In the genomic region with DNA sequence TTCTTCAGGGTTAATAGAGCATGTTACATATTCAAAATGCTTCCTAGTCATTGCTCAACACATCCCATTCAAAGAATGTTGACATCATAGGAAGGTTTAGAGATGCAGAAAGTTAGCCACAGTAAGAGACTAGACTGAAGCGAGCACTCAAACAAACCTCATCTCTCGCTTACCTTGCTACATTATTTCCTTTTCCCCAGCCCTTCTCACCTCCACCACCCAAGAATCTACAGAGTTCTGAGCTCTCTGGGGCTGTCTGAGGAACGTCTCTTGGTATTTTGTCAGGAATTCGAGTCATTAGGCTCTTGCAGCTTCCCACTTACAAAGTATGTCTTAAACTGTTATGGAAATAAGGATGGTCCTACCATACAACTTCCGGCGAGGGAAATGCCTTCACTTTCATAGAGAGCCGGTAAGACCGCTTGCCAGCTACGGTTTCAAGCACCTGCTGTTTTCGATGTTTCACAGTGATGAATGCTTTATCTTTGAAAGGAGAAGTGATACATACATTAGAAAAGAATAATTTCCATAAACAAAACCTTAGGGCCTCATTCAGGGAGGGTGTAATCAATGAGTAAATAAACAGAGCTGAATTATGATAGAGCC, we compare ENCODE assay signal across 9 cellular contexts.
DNase-seq lines count a peak whose midpoint lies in the region; ATAC-seq, FAIRE-seq and TF ChIP-seq lines count a peak whose summit lies in the region.
"Had no signal": no experiment of that assay in that cellular context is flagged by ENCODE, and none has a peak within 500 bp of the region (broad histone marks: within the 10 kb centered on the region; RNA-seq: fewer than 3 reads in every experiment).

No MANE protein-coding gene starts in this region.

- no peaks in the 10 kb centered on the region for H3K36me3 ChIP-seq in HepG2 (replicated peaks in 1 of 2; ENCODE audit: control insufficient read depth in 1 of 2, insufficient read depth in 2 of 2, low read length in 2 of 2)

- no peak overlapping the region for H3K27ac ChIP-seq in HepG2 (ENCODE audit: extremely low read length, insufficient read depth, low read length)

- in situ Hi-C loops in GM13977 (cut with MboI; ENCODE audit: low pct_unique_long_range_greater_than_20kb, low sequenced_read_pairs, unreplicated experiment): no loop called here
- in situ Hi-C loops in HepG2 (cut with HindIII; ENCODE audit: extremely low pct_ligation_motif_present, low pct_unique_long_range_greater_than_20kb): no loop called here

- POLR2A ChIA-PET in HepG2 (lab: Yijun Ruan, JAX): no interaction called here

- H3K4me1 Mint-ChIP-seq in endothelial cell (ENCODE audit: unreplicated experiment): peaks cover 79% of the 10 kb centered on the region

- no peak overlapping the region for H3K4me3 ChIP-seq in HepG2 (replicated peaks in 1 of 3; ENCODE audit: insufficient read depth in 1 of 3, low read depth in 2 of 3, low read length in 3 of 3)

- peaks cover 5% of the 10 kb centered on the region for H3K27me3 Mint-ChIP-seq in endothelial cell (ENCODE audit: unreplicated experiment)

- H3K79me2 ChIP-seq in HepG2 (ENCODE audit: insufficient read depth, low read length): no peaks in the 10 kb centered on the region

- intact Hi-C loops in HepG2 (cut with micrococcal nuclease; ENCODE audit: unreplicated experiment): no loop called here

- CTCF ChIA-PET in HepG2 (lab: Yijun Ruan, JAX; ENCODE audit: low intra/inter-chr PET ratio, low total read pairs): no interaction called here

- DNase-seq in GM13977 (ENCODE audit: low spot score) (peak; percentile 50), endothelial cell (ENCODE audit: low spot score) (no peak), COR-L47 (lab: John Stamatoyannopoulos, UW) (no peak), HepG2 (ENCODE audit: low spot score) (no peak)
- DNase-seq in stimulated activated naive CD4-positive, alpha-beta T cell (lab: John Stamatoyannopoulos, UW): no peak
- no peak for DNase-seq in stimulated activated CD4-positive, alpha-beta T cell treated with anti-CD3 and anti-CD28 coated beads, Interleukin-1b, Interleukin-23, amount 100 ng/mL, for 48 hours
- DNase-seq: activated naive CD4-positive, alpha-beta T cell treated with anti-CD3 and anti-CD28 coated beads for 36 hours had no signal

- H3K4me3 Mint-ChIP-seq in endothelial cell (ENCODE audit: unreplicated experiment): peak overlapping the region; percentile 71
- H3K4me3 Mint-ChIP-seq: activated naive CD4-positive, alpha-beta T cell treated with anti-CD3 and anti-CD28 coated beads for 36 hours had no signal

- no peaks in the 10 kb centered on the region for H3K9me3 ChIP-seq in HepG2 (ENCODE audit: low read length)

- H3K4me2 ChIP-seq in HepG2 (ENCODE audit: low read depth, low read length): no peak overlapping the region

- peak overlapping the region; percentile 39 for H3K27ac Mint-ChIP-seq in endothelial cell (ENCODE audit: unreplicated experiment)
- H3K27ac Mint-ChIP-seq: activated naive CD4-positive, alpha-beta T cell treated with anti-CD3 and anti-CD28 coated beads for 36 hours had no signal

- no peak overlapping the region for H3K9ac ChIP-seq in HepG2 (ENCODE audit: insufficient read depth, low read depth, low read length)

- 44% methylated on average over 10 of the region's 10 CpGs for WGBS in HepG2 (ENCODE audit: low lambda C conversion rate)

- no peaks in the 10 kb centered on the region for H3K4me1 ChIP-seq in HepG2 (ENCODE audit: insufficient read depth, low read length)

- no TSS peak for BruUV-seq in HepG2 (replicated peaks; lab: Mats Ljungman, UMichigan)

- H3K36me3 Mint-ChIP-seq in endothelial cell (ENCODE audit: low read depth, unreplicated experiment): peaks cover 66% of the 10 kb centered on the region

- H4K20me1 ChIP-seq in HepG2 (ENCODE audit: insufficient read depth, low read length): no peaks in the 10 kb centered on the region

- TF ChIP-seq CTCF in GM13977 (IDR thresholded peaks at IDR 0.05; ENCODE audit: extremely low read depth, insufficient read depth, missing control alignments) (no peak), endothelial cell (IDR thresholded peaks at IDR 0.05; ENCODE audit: unreplicated experiment) (no peak), HepG2 (CRISPR knock-in tag; IDR thresholded peaks at IDR 0.05) (no peak)

- TF ChIP-seq EP300 in HepG2 (IDR thresholded peaks at IDR 0.05; ENCODE audit: low read depth in 2 of 2, low read length in 2 of 2) (no peak), HepG2 (CRISPR knock-in tag; IDR thresholded peaks at IDR 0.05; ENCODE audit: borderline replicate concordance) (no peak)

- ATAC-seq in GM21526 (IDR thresholded peaks at IDR 0.05; ENCODE audit: low FRiP score, unreplicated experiment): peak; percentile 95
- peak; percentile 95 for ATAC-seq in HG03432 (IDR thresholded peaks at IDR 0.05; ENCODE audit: unreplicated experiment)
- no peak for ATAC-seq in HepG2

- TF ChIP-seq RAD21 in HepG2 (CRISPR knock-in tag; IDR thresholded peaks at IDR 0.05): no peak

- H3K9me3 Mint-ChIP-seq in endothelial cell (ENCODE audit: unreplicated experiment): no peaks in the 10 kb centered on the region
- H3K9me3 Mint-ChIP-seq: activated naive CD4-positive, alpha-beta T cell treated with anti-CD3 and anti-CD28 coated beads for 36 hours had no signal

- H2AFZ ChIP-seq in HepG2 (ENCODE audit: low read length): no peak overlapping the region

- FAIRE-seq in HepG2 (lab: Jason Lieb, UNC): no peak

- no peaks in the 10 kb centered on the region for H3K27me3 ChIP-seq in HepG2 (ENCODE audit: control insufficient read depth in 1 of 2, insufficient read depth in 2 of 2, low read length in 2 of 2)

- no peak for TF ChIP-seq POLR2A in HepG2 (IDR thresholded peaks at IDR 0.05; ENCODE audit: insufficient read depth in 1 of 2, low read depth in 2 of 2, low read length in 2 of 2)

TF ChIP-seq in HepG2, 621 proteins besides CTCF, POLR2A, EP300 and RAD21:
- no peak for TF ChIP-seq CBX2 (IDR thresholded peaks at IDR 0.05; ENCODE audit: low read depth, low read length)
- TF ChIP-seq CBX2 (CRISPR knock-in tag; IDR thresholded peaks at IDR 0.05; ENCODE audit: low read depth): no peak
- TF ChIP-seq, protein P1, sequence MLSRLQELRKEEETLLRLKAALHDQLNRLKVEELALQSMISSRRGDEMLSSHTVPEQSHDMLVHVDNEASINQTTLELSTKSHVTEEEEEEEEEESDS (CRISPR knock-in tag; IDR thresholded peaks at IDR 0.05; ENCODE audit: borderline replicate concordance): no peak
- TF ChIP-seq HDAC2 (CRISPR knock-in tag; IDR thresholded peaks at IDR 0.05): no peak
- TF ChIP-seq KDM5B (CRISPR knock-in tag; IDR thresholded peaks at IDR 0.05; ENCODE audit: borderline replicate concordance): no peak
- TF ChIP-seq ZNF788 (CRISPR knock-in tag; IDR thresholded peaks at IDR 0.05; ENCODE audit: borderline replicate concordance): no peak
- no peak for TF ChIP-seq ZNF430 (CRISPR knock-in tag; IDR thresholded peaks at IDR 0.05)
- no peak for TF ChIP-seq RBM22 (optimal IDR thresholded peaks at IDR 0.05; ENCODE audit: low read length)
- no peak for TF ChIP-seq JUNB (CRISPR knock-in tag; IDR thresholded peaks at IDR 0.05; ENCODE audit: borderline replicate concordance)
- no peak for TF ChIP-seq JARID2 (CRISPR knock-in tag; IDR thresholded peaks at IDR 0.05; ENCODE audit: insufficient replicate concordance)
TF ChIP-seq in HepG2: peak in this region for 0.
